8 cellular contexts compared by ENCODE assay signal in the genomic region with DNA sequence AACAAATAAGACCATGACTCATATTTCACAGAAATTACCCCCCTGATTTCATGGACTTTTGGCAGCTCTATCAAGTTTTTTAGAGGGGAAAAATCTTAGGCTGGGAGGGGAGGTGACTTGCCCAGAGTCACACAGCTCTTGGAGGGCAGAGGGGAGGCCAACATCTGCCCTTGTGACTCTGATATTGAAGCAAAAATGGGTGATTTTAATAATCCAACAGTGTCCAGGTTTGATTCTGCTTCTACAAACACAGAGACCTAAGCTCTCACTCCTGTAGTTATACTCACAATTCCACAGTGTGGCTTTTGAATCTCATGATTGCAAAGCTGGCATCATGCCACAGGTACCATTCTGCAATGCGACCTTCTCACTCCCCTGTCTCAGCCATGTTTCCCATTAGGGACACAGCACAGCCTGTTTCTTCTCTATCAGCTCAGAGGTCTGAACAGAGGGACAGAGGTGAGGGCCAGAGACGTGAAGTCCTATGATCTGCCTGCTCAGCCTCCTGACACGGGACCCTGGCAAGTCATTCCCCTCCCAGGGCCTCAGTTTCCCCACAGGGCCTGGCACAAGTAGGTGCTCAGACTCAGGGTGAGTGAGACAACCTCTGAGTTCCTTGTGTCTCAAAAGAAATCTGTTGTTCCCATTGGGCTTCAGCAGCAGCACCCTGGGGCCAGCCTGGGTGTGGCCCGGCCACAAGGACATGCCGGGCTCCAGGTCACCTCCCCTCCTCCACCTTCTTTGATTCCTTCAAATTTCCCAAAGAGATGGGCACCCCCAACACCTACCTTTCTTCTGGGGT. TPM values are rescaled to one million over a fixed set of nuclear protein-coding genes. Genes with fewer than 3 reads are reported as not detected.
DNase-seq lines count a peak whose midpoint lies in the region; ATAC-seq and TF ChIP-seq lines count a peak whose summit lies in the region.

No MANE protein-coding gene starts in this region.

- H3K4me3 ChIP-seq in SK-N-SH (ENCODE audit: low read depth in 2 of 2, low read length in 1 of 2) = peak overlapping the region; percentile 61 to 79
- H3K4me3 ChIP-seq in esophagus muscularis mucosa = peak overlapping the region; percentile 60 to 70 (median 60)
- peak overlapping the region; percentile 78 to 85 for H3K4me3 ChIP-seq in neutrophil (ENCODE audit: low read depth in 1 of 2, low read length in 1 of 2)

- intact Hi-C loops in Right ventricle myocardium inferior (cut with DNase I) = no loop called here
- intact Hi-C loops in cardiac septum (cut with DNase I) = loop anchor here (5.0 to 10.0 kb wide), 3 partner anchors 36 to 94 kb away; partner anchors contain the start of gene APOL4
- intact Hi-C loops in esophagus muscularis mucosa (cut with DNase I) = loop anchor here (5.0 kb wide), 1 partner anchor 41 kb away; no protein-coding TSS in a partner anchor

- WGBS in SK-N-SH (ENCODE audit: low lambda C conversion rate) = 8% methylated on average over 5 of the region's 5 CpGs
- 5% methylated on average over 5 of the region's 5 CpGs for WGBS in esophagus muscularis mucosa

- POLR2A ChIA-PET in SK-N-SH (lab: Yijun Ruan, JAX) = interaction anchor here (0.6 to 2.4 kb wide), 4 partner anchors 15 to 882 kb away, joined by 3 to 11 read pairs (median 4); partner anchors contain the start of gene APOL1

- no peaks in the 10 kb centered on the region for H3K27me3 ChIP-seq in SK-N-SH (ENCODE audit: insufficient read depth)
- no peaks in the 10 kb centered on the region for H3K27me3 ChIP-seq in esophagus muscularis mucosa
- H3K27me3 ChIP-seq in neutrophil = no peaks in the 10 kb centered on the region

- no peaks in the 10 kb centered on the region for H4K20me1 ChIP-seq in SK-N-SH (ENCODE audit: insufficient read depth)

- peak overlapping the region; percentile 94 for H3K4me2 ChIP-seq in SK-N-SH

- ATAC-seq in Right ventricle myocardium inferior (peak; percentile 18), HG03521 (IDR thresholded peaks at IDR 0.05; ENCODE audit: unreplicated experiment) (no peak)

- H3K4me1 ChIP-seq in SK-N-SH (ENCODE audit: control insufficient read depth in 1 of 2, insufficient read depth in 2 of 2, low read depth in 1 of 2, low read length in 1 of 2) (peaks cover 10 to 25% of the 10 kb centered on the region in 2 experiments; a peak in 1 of 4 replicates), esophagus muscularis mucosa (peaks cover 36 to 61% (median 57%) of the 10 kb centered on the region in 4 donors), neutrophil (ENCODE audit: control insufficient read depth in 1 of 2, insufficient read depth in 1 of 2, low read depth in 1 of 2, low read length in 1 of 2) (peaks cover 35 to 42% of the 10 kb centered on the region in 2 experiments)

- H3K36me3 ChIP-seq in SK-N-SH (replicated peaks in 1 of 2; ENCODE audit: control insufficient read depth in 1 of 2, insufficient read depth in 2 of 2, low read length in 1 of 2) (peaks cover 0 to 5% of the 10 kb centered on the region in 2 experiments), esophagus muscularis mucosa (peaks cover 0 to 6% (median 2%) of the 10 kb centered on the region in 4 donors), neutrophil (peaks cover 37% of the 10 kb centered on the region)

- TF ChIP-seq EP300 in SK-N-SH (IDR thresholded peaks at IDR 0.05; ENCODE audit: borderline replicate concordance in 1 of 2, low read depth in 1 of 2, low read length in 1 of 2) (no peak), esophagus muscularis mucosa (IDR thresholded peaks at IDR 0.05) (no peak)

- H3K9me2 ChIP-seq in SK-N-SH = no peaks in the 10 kb centered on the region

- H3K9me3 ChIP-seq in SK-N-SH (no peaks in the 10 kb centered on the region), esophagus muscularis mucosa (no peaks in the 10 kb centered on the region), neutrophil (no peaks in the 10 kb centered on the region)

- no peak for TF ChIP-seq POLR2A in esophagus muscularis mucosa (IDR thresholded peaks at IDR 0.05; ENCODE audit: low read depth)

- peak overlapping the region; percentile 79 to 91 for H3K27ac ChIP-seq in SK-N-SH (ENCODE audit: low read depth in 2 of 2, low read length in 1 of 2)
- H3K27ac ChIP-seq in esophagus muscularis mucosa (replicated peaks in 1 of 4) = peak overlapping the region; percentile 85 to 90 (median 88)
- peak overlapping the region; percentile 91 for H3K27ac ChIP-seq in neutrophil

- H3F3A ChIP-seq in SK-N-SH (replicated peaks; ENCODE audit: insufficient read depth) = peaks cover 7% of the 10 kb centered on the region

- no peak for DNase-seq in Right ventricle myocardium inferior (ENCODE audit: missing footprints)
- no peak for DNase-seq in cardiac septum (ENCODE audit: low spot score)
- DNase-seq in SK-N-SH = peak; percentile 36
- no peak for DNase-seq in esophagus muscularis mucosa (ENCODE audit: extremely low spot score)
- no peak for DNase-seq in GM19238 (ENCODE audit: insufficient read length, low spot score)
- no peak for DNase-seq in mesenteric fat pad (ENCODE audit: low spot score)

- peak overlapping the region; percentile 67 for H3K9ac ChIP-seq in SK-N-SH

- H3K79me2 ChIP-seq in SK-N-SH (ENCODE audit: insufficient read depth) = peaks cover 19% of the 10 kb centered on the region

- H2AFZ ChIP-seq in SK-N-SH (ENCODE audit: low read depth) = peak overlapping the region; percentile 82; the same call in 1 of the 2 replicates

- CTCF ChIA-PET in SK-N-SH (lab: Yijun Ruan, JAX) = interaction anchor here (0.6 to 5.0 kb wide), 21 partner anchors 12 to 235 kb away, joined by 3 to 30 read pairs (median 4); partner anchors contain the start of gene APOL4

- TF ChIP-seq RAD21 in SK-N-SH (IDR thresholded peaks at IDR 0.05; ENCODE audit: low read length) = no peak

- no peak for TF ChIP-seq CTCF in SK-N-SH (IDR thresholded peaks at IDR 0.05)
- no peak for TF ChIP-seq CTCF in esophagus muscularis mucosa (IDR thresholded peaks at IDR 0.05)
- TF ChIP-seq CTCF in neutrophil (IDR thresholded peaks at IDR 0.05) = no peak

TF ChIP-seq in SK-N-SH, 30 proteins besides CTCF, POLR2A, EP300 and RAD21 (continues in another document):
- TF ChIP-seq RFX5 (IDR thresholded peaks at IDR 0.05; ENCODE audit: low read length) (no peak), FOXJ3 (CRISPR knock-in tag; IDR thresholded peaks at IDR 0.05) (no peak), YY1 (IDR thresholded peaks at IDR 0.05; ENCODE audit: low read depth) (no peak), JUND (IDR thresholded peaks at IDR 0.05) (no peak), RCOR1 (IDR thresholded peaks at IDR 0.05; ENCODE audit: low read length) (no peak), GATA2 (CRISPR knock-in tag; IDR thresholded peaks at IDR 0.05) (no peak), ELF1 (IDR thresholded peaks at IDR 0.05) (no peak)
- TF ChIP-seq, protein P1, sequence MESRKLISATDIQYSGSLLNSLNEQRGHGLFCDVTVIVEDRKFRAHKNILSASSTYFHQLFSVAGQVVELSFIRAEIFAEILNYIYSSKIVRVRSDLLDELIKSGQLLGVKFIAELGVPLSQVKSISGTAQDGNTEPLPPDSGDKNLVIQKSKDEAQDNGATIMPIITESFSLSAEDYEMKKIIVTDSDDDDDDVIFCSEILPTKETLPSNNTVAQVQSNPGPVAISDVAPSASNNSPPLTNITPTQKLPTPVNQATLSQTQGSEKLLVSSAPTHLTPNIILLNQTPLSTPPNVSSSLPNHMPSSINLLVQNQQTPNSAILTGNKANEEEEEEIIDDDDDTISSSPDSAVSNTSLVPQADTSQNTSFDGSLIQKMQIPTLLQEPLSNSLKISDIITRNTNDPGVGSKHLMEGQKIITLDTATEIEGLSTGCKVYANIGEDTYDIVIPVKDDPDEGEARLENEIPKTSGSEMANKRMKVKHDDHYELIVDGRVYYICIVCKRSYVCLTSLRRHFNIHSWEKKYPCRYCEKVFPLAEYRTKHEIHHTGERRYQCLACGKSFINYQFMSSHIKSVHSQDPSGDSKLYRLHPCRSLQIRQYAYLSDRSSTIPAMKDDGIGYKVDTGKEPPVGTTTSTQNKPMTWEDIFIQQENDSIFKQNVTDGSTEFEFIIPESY (IDR thresholded peaks at IDR 0.05; ENCODE audit: borderline replicate concordance, low read depth) = no peak
- TF ChIP-seq, protein P2, sequence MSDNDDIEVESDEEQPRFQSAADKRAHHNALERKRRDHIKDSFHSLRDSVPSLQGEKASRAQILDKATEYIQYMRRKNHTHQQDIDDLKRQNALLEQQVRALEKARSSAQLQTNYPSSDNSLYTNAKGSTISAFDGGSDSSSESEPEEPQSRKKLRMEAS (IDR thresholded peaks at IDR 0.05; ENCODE audit: low read depth) = no peak
- TF ChIP-seq, protein P3, sequence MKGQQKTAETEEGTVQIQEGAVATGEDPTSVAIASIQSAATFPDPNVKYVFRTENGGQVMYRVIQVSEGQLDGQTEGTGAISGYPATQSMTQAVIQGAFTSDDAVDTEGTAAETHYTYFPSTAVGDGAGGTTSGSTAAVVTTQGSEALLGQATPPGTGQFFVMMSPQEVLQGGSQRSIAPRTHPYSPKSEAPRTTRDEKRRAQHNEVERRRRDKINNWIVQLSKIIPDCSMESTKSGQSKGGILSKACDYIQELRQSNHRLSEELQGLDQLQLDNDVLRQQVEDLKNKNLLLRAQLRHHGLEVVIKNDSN (IDR thresholded peaks at IDR 0.05; ENCODE audit: borderline replicate concordance, low read depth) = no peak

RNA-seq across cellular contexts. Expression of gene APOL2, which starts 0.8 kb away (rescaled TPM):
- total RNA-seq in Right ventricle myocardium inferior (67.0 TPM), cardiac septum (47.9 TPM), esophagus muscularis mucosa (10 to 100 TPM; 22.0 to 41.9 (median 34.4) TPM), mesenteric fat pad (168 TPM)
- polyA plus RNA-seq in SK-N-SH (2012; rRNA removed) = 8.3 and 9.4 TPM in 2 replicates
- polyA plus RNA-seq in SK-N-SH (2012; cell fraction: cytosol; rRNA removed) = 4.9 and 6.9 TPM in 2 replicates
- 21.0 and 23.6 TPM in 2 replicates for polyA plus RNA-seq in SK-N-SH (2012; cell fraction: nucleus; rRNA removed)

RNA-seq across cellular contexts. Expression of gene APOL1, which starts 14.4 kb away (rescaled TPM):
- total RNA-seq in Right ventricle myocardium inferior (22.1 TPM), cardiac septum (25.6 TPM), esophagus muscularis mucosa (10 to 100 TPM; 19.0 to 48.8 (median 28.0) TPM), mesenteric fat pad (82.3 TPM)
- 0.42 and 0.56 TPM in 2 replicates for polyA plus RNA-seq in SK-N-SH (2012; rRNA removed)
- 0.36 and 0.62 TPM in 2 replicates for polyA plus RNA-seq in SK-N-SH (2012; cell fraction: cytosol; rRNA removed)
- polyA plus RNA-seq in SK-N-SH (2012; cell fraction: nucleus; rRNA removed) = 0.33 and 0.64 TPM in 2 replicates

RNA-seq across cellular contexts. Expression of gene APOL4, which starts 36.9 kb away (rescaled TPM):
- total RNA-seq in Right ventricle myocardium inferior (6.9 TPM), cardiac septum (6.1 TPM), esophagus muscularis mucosa (10 to 100 TPM in 1 of 4 donors, 1 to 10 TPM in 2, under 1 TPM in 1; 0.19 to 24.7 (median 1.6) TPM), mesenteric fat pad (51.4 TPM)
- 0.08 and 0.21 TPM in 2 replicates for polyA plus RNA-seq in SK-N-SH (2012; rRNA removed)
- 0.27 and 0.38 TPM in 2 replicates for polyA plus RNA-seq in SK-N-SH (2012; cell fraction: cytosol; rRNA removed)
- 0.13 and 0.18 TPM in 2 replicates for polyA plus RNA-seq in SK-N-SH (2012; cell fraction: nucleus; rRNA removed)
